ENCODE assay signal across 9 cellular contexts in the genomic region with DNA sequence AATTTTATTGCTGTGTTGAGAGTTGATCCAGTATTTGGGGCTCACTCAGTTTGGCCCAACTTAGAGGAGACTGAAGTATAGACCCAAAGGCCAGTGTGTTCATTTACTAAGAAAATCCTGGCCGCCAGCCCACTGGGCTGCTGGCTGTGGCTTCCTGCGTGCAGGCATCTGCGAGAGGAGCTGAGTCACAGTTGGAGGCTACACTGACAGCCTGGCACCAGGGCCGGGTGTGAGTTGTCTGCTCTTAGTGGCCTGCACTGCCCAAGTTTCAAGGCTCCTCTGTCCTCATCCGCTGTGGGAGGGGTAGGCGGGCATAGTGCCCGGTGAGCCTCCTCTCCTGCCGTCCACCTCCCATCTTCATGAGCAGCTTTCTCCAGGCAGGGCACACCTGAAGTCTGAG. TPM values are rescaled to one million over a fixed set of nuclear protein-coding genes. Genes with fewer than 3 reads are reported as not detected.
DNase-seq lines count a peak whose midpoint lies in the region.
"Had no signal": no experiment of that assay in that cellular context is flagged by ENCODE, and none has a peak within 500 bp of the region (broad histone marks: within the 10 kb centered on the region; RNA-seq: fewer than 3 reads in every experiment).

No MANE protein-coding gene starts in this region.

- H3K9me2 ChIP-seq in Karpas-422 (replicated peaks; ENCODE audit: insufficient read depth, low read length) = no peaks in the 10 kb centered on the region

- no peak overlapping the region for H3K4me3 ChIP-seq in Karpas-422 (ENCODE audit: low read length)

- no peaks in the 10 kb centered on the region for H3K36me3 ChIP-seq in Karpas-422 (ENCODE audit: insufficient read depth, low read length)

- H3K9ac ChIP-seq in Karpas-422 (ENCODE audit: low read length) = no peak overlapping the region

- peaks cover 10% of the 10 kb centered on the region for H3K4me1 ChIP-seq in Karpas-422 (ENCODE audit: low read length)

- peak; percentile 44 for DNase-seq in DMS 273 (lab: John Stamatoyannopoulos, UW; ENCODE audit: unreplicated experiment)
- no peak for DNase-seq in DMS 273 treated with DMSO at 0.1 percent for 48 hours (lab: John Stamatoyannopoulos, UW)
- DNase-seq in activated T-cell treated with anti-CD3 and anti-CD28 coated beads, Interleukin-2, amount 50 U/mL, for 48 hours = peak; percentile 55 to 60
- DNase-seq in globus pallidus (ENCODE audit: low spot score) = peak; percentile 83
- DNase-seq in putamen (ENCODE audit: low spot score) = peak; percentile 74
- no peak for DNase-seq in NCI-H2029 treated with DMSO at 0.1 percent for 48 hours (lab: John Stamatoyannopoulos, UW)
- DNase-seq in OCI-M1 (lab: John Stamatoyannopoulos, UW) = no peak
- no peak for DNase-seq in Karpas-422

- H3K27me3 ChIP-seq in Karpas-422 (ENCODE audit: low read length) = no peaks in the 10 kb centered on the region

- no peak overlapping the region for H3K27ac ChIP-seq in Karpas-422 (ENCODE audit: low read length)
- H3K27ac ChIP-seq: 22Rv1 had no signal

- no peaks in the 10 kb centered on the region for H4K20me1 ChIP-seq in Karpas-422 (ENCODE audit: insufficient read depth, low read depth, low read length)

- H2AFZ ChIP-seq in Karpas-422 (ENCODE audit: low read length) = no peak overlapping the region

- H3K9me3 ChIP-seq in Karpas-422 (ENCODE audit: low read length) = no peaks in the 10 kb centered on the region

- no peak overlapping the region for H3K4me2 ChIP-seq in Karpas-422 (ENCODE audit: low read depth, low read length, poor library complexity, severe bottlenecking)

- H3K79me2 ChIP-seq in Karpas-422 (ENCODE audit: low read length) = no peaks in the 10 kb centered on the region

RNA-seq across cellular contexts. Expression of gene PLD6, which starts 54.2 kb away (rescaled TPM):
- 0.14 TPM in 1 of 2 replicates, not detected in the other for total RNA-seq in Karpas-422 (2014; rRNA removed; shearing (Covaris generic); ENCODE audit: low replicate concordance)

Comparison
In these comparisons a context has a peak if more than half of its experiments do, and no peak if none do; other contexts are left out.
1. DNase-seq: peak in DMS 273 (single experiment), activated T-cell treated with anti-CD3 and anti-CD28 coated beads, Interleukin-2, amount 50 U/mL, for 48 hours (2 of 2), globus pallidus (single experiment) and putamen (single experiment); none in DMS 273 treated with DMSO at 0.1 percent for 48 hours (single experiment), NCI-H2029 treated with DMSO at 0.1 percent for 48 hours (single experiment), OCI-M1 (single experiment) and Karpas-422 (single experiment).